Comparison of ENCODE assay signal across 13 cellular contexts in genomic region chr15:31309893-31310606, GRCh38.
"Had no signal": no experiment of that assay in that cellular context is flagged by ENCODE, and none has a peak within 500 bp of the region (broad histone marks: within the 10 kb centered on the region; RNA-seq: fewer than 3 reads in every experiment).

No MANE protein-coding gene starts in this region.

- ATAC-seq: activated CD4-positive, alpha-beta T cell treated with anti-CD3 and anti-CD28 coated beads for 36 hours; gastrocnemius medialis; left ventricle myocardium superior; naive thymus-derived CD4-positive, alpha-beta T cell; stimulated activated naive CD8-positive, alpha-beta T cell treated with anti-CD3 and anti-CD28 coated beads, Interleukin-15, Interleukin-2, amounts not matched to agents 100 U/mL and 50 U/mL, for 24 hours; T-cell had no signal

- H3K36me3 ChIP-seq: gastrocnemius medialis, sigmoid colon, suprapubic skin had no signal

- H3K27me3 Mint-ChIP-seq: activated CD4-positive, alpha-beta T cell treated with anti-CD3 and anti-CD28 coated beads for 36 hours had no signal

- H3K4me3 Mint-ChIP-seq: activated CD4-positive, alpha-beta T cell treated with anti-CD3 and anti-CD28 coated beads for 36 hours; mesothelial cell of epicardium; T-cell had no signal

- H3K9me3 ChIP-seq: suprapubic skin had no signal

- H3K27ac ChIP-seq: gastrocnemius medialis, sigmoid colon, suprapubic skin, VCaP had no signal

- H3K36me3 Mint-ChIP-seq: mesothelial cell of epicardium, T-cell had no signal

- H3K27me3 ChIP-seq: sigmoid colon, suprapubic skin had no signal

- H3K4me3 ChIP-seq: gastrocnemius medialis, sigmoid colon, suprapubic skin had no signal

- DNase-seq: activated CD4-positive, alpha-beta T cell treated with anti-CD3 and anti-CD28 coated beads for 36 hours; activated gamma-delta T cell treated with Interleukin-2 at 50 U/mL for 16 hours; aorta; left ventricle myocardium superior; sigmoid colon; stimulated activated CD4-positive, alpha-beta T cell treated with anti-CD3 and anti-CD28 coated beads, Interleukin-2, amount 100 ng/mL, for 48 hours; stimulated activated naive CD8-positive, alpha-beta T cell treated with anti-CD3 and anti-CD28 coated beads, Interleukin-15, Interleukin-2, amounts not matched to agents 100 U/mL and 50 U/mL, for 24 hours; T-cell had no signal

- H3K4me1 ChIP-seq: gastrocnemius medialis, sigmoid colon had no signal
